Comparison of ENCODE assay signal across 19 cellular contexts in the genomic region with DNA sequence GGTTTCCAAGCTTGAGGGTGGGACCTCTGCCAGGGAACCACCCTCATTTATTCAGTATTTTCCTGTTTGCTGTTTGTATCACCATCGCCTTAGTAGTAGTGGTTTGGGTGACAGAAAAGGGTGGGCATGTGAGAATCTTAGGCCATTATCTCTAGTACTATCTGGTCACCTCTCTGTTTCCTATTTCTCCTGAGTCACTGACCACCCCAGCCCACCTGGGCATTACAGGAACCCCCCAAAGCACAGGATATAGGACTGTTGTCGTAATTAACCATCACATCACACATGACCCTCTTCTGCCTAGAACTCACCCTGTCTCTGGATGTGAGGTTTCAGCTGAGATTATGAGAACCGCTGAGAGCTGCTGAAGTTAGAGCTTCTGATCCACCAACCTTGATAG.
"Had no signal": no experiment of that assay in that cellular context is flagged by ENCODE, and none has a peak within 500 bp of the region (broad histone marks: within the 10 kb centered on the region; RNA-seq: fewer than 3 reads in every experiment).

No MANE protein-coding gene starts in this region.

- H3K27ac ChIP-seq: colonic mucosa, dorsolateral prefrontal cortex, heart right ventricle, right lobe of liver, thoracic aorta, upper lobe of right lung had no signal

- H3K9me3 Mint-ChIP-seq: naive thymus-derived CD8-positive, alpha-beta T cell had no signal

- ATAC-seq: activated naive CD4-positive, alpha-beta T cell treated with anti-CD3 and anti-CD28 coated beads, Interleukin-2, amount 50 U/mL, for 72 hours; heart right ventricle; left lobe of liver; naive thymus-derived CD8-positive, alpha-beta T cell; right lobe of liver; upper lobe of right lung; WTC11 had no signal

- H3K27ac Mint-ChIP-seq: naive thymus-derived CD8-positive, alpha-beta T cell; T-helper 1 cell treated with Interleukin-12 subunit alpha and Interleukin-12 subunit beta and Interleukin-4 antibody, amounts not matched to agents 30 μg/mL and 1 μg/mL, for 36 hours; WTC11 had no signal

- DNase-seq: activated CD4-positive, alpha-beta T cell treated with anti-CD3 and anti-CD28 coated beads, Interleukin-2, amount 50 U/mL, for 4 hours; activated effector memory CD4-positive, alpha-beta T cell treated with Interleukin-2 at 50 U/mL for 16 hours; activated T-cell treated with anti-CD3 and anti-CD28 coated beads, Interleukin-2, amount 50 U/mL, for 48 hours; central memory CD4-positive, alpha-beta T cell; colonic mucosa; dorsolateral prefrontal cortex; heart right ventricle; naive thymus-derived CD8-positive, alpha-beta T cell; right lobe of liver; stimulated activated CD4-positive, alpha-beta T cell treated with anti-CD3 and anti-CD28 coated beads, Interleukin-1b, Interleukin-23, amount 100 ng/mL, for 48 hours; T1000; upper lobe of right lung had no signal

- H3K9me3 ChIP-seq: colonic mucosa, heart right ventricle, right lobe of liver, thoracic aorta, upper lobe of right lung had no signal

- H3K4me3 Mint-ChIP-seq: naive thymus-derived CD8-positive, alpha-beta T cell; T-helper 1 cell treated with Interleukin-12 subunit alpha and Interleukin-12 subunit beta and Interleukin-4 antibody, amounts not matched to agents 30 μg/mL and 1 μg/mL, for 36 hours; WTC11 had no signal

- H3K36me3 Mint-ChIP-seq: naive thymus-derived CD8-positive, alpha-beta T cell; WTC11 had no signal

- H3K27me3 ChIP-seq: colonic mucosa, right lobe of liver, upper lobe of right lung had no signal

- H3K4me1 ChIP-seq: colonic mucosa, heart right ventricle, right lobe of liver, upper lobe of right lung had no signal

- H3K36me3 ChIP-seq: colonic mucosa, heart right ventricle, right lobe of liver, thoracic aorta, upper lobe of right lung had no signal

- H3K4me3 ChIP-seq: colonic mucosa, dorsolateral prefrontal cortex, heart right ventricle, lung, right lobe of liver, skin epidermis, thoracic aorta, upper lobe of right lung had no signal
